In genomic region chr9:3028535-3028934, GRCh38 we compare ENCODE assay signal across 1 cellular context.
TF ChIP-seq lines count a peak whose summit lies in the region.

No MANE protein-coding gene starts in this region.

TF ChIP-seq in HEK293, 187 proteins besides CTCF, POLR2A, EP300 and RAD21 (continued from another document and continues in another):
- TF ChIP-seq ZNF501 (tag by site-specific recombination; IDR thresholded peaks at IDR 0.05), result no peak
- TF ChIP-seq YY1 (tag by site-specific recombination; IDR thresholded peaks at IDR 0.05), result 0 out of 2 replicates have a peak, but pooled peaks have one; percentile 41
- TF ChIP-seq, protein P1, sequence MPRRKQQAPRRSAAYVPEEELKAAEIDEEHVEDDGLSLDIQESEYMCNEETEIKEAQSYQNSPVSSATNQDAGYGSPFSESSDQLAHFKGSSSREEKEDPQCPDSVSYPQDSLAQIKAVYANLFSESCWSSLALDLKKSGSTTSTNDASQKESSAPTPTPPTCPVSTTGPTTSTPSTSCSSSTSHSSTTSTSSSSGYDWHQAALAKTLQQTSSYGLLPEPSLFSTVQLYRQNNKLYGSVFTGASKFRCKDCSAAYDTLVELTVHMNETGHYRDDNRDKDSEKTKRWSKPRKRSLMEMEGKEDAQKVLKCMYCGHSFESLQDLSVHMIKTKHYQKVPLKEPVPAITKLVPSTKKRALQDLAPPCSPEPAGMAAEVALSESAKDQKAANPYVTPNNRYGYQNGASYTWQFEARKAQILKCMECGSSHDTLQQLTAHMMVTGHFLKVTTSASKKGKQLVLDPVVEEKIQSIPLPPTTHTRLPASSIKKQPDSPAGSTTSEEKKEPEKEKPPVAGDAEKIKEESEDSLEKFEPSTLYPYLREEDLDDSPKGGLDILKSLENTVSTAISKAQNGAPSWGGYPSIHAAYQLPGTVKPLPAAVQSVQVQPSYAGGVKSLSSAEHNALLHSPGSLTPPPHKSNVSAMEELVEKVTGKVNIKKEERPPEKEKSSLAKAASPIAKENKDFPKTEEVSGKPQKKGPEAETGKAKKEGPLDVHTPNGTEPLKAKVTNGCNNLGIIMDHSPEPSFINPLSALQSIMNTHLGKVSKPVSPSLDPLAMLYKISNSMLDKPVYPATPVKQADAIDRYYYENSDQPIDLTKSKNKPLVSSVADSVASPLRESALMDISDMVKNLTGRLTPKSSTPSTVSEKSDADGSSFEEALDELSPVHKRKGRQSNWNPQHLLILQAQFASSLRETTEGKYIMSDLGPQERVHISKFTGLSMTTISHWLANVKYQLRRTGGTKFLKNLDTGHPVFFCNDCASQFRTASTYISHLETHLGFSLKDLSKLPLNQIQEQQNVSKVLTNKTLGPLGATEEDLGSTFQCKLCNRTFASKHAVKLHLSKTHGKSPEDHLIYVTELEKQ (tag by site-specific recombination; IDR thresholded peaks at IDR 0.05; ENCODE audit: borderline replicate concordance), result 0 out of 2 replicates have a peak, but pooled peaks have one; percentile 17
- TF ChIP-seq RBAK (tag by site-specific recombination; IDR thresholded peaks at IDR 0.05), result no peak
- peak; percentile 54; the same call in 1 of the 2 replicates for TF ChIP-seq ZNF660 (tag by site-specific recombination; IDR thresholded peaks at IDR 0.05)
- no peak for TF ChIP-seq ZSCAN16 (tag by site-specific recombination; IDR thresholded peaks at IDR 0.05)
- no peak for TF ChIP-seq ZBTB11 (tag by site-specific recombination; conservative IDR thresholded peaks at IDR 0.05; ENCODE audit: low read depth)
- TF ChIP-seq ZNF133 (tag by site-specific recombination; IDR thresholded peaks at IDR 0.05), result no peak
- no peak for TF ChIP-seq KLF17 (tag by site-specific recombination; IDR thresholded peaks at IDR 0.05)
- no peak for TF ChIP-seq KLF1 (tag by site-specific recombination; IDR thresholded peaks at IDR 0.05)
- TF ChIP-seq, protein P2, sequence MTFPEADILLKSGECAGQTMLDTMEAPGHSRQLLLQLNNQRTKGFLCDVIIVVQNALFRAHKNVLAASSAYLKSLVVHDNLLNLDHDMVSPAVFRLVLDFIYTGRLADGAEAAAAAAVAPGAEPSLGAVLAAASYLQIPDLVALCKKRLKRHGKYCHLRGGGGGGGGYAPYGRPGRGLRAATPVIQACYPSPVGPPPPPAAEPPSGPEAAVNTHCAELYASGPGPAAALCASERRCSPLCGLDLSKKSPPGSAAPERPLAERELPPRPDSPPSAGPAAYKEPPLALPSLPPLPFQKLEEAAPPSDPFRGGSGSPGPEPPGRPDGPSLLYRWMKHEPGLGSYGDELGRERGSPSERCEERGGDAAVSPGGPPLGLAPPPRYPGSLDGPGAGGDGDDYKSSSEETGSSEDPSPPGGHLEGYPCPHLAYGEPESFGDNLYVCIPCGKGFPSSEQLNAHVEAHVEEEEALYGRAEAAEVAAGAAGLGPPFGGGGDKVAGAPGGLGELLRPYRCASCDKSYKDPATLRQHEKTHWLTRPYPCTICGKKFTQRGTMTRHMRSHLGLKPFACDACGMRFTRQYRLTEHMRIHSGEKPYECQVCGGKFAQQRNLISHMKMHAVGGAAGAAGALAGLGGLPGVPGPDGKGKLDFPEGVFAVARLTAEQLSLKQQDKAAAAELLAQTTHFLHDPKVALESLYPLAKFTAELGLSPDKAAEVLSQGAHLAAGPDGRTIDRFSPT (tag by site-specific recombination; IDR thresholded peaks at IDR 0.05), result no peak
- TF ChIP-seq, protein P3, sequence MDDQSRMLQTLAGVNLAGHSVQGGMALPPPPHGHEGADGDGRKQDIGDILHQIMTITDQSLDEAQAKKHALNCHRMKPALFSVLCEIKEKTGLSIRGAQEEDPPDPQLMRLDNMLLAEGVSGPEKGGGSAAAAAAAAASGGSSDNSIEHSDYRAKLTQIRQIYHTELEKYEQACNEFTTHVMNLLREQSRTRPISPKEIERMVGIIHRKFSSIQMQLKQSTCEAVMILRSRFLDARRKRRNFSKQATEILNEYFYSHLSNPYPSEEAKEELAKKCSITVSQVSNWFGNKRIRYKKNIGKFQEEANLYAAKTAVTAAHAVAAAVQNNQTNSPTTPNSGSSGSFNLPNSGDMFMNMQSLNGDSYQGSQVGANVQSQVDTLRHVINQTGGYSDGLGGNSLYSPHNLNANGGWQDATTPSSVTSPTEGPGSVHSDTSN (CRISPR knock-in tag; IDR thresholded peaks at IDR 0.05), result no peak
- TF ChIP-seq PRDM2 (tag by site-specific recombination; IDR thresholded peaks at IDR 0.05; ENCODE audit: borderline replicate concordance), result no peak
- no peak for TF ChIP-seq ZNF391 (tag by site-specific recombination; IDR thresholded peaks at IDR 0.05; ENCODE audit: borderline replicate concordance, low read depth)
- TF ChIP-seq, protein P4, sequence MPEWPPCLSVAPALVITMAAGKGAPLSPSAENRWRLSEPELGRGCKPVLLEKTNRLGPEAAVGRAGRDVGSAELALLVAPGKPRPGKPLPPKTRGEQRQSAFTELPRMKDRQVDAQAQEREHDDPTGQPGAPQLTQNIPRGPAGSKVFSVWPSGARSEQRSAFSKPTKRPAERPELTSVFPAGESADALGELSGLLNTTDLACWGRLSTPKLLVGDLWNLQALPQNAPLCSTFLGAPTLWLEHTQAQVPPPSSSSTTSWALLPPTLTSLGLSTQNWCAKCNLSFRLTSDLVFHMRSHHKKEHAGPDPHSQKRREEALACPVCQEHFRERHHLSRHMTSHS (tag by site-specific recombination; IDR thresholded peaks at IDR 0.05), result no peak
- TF ChIP-seq KLF10 (tag by site-specific recombination; IDR thresholded peaks at IDR 0.05), result no peak
- peak; percentile 71 for TF ChIP-seq PRDM6 (tag by site-specific recombination; IDR thresholded peaks at IDR 0.05)
- TF ChIP-seq ZNF404 (tag by site-specific recombination; IDR thresholded peaks at IDR 0.05), result no peak
- no peak for TF ChIP-seq GFI1B (tag by site-specific recombination; IDR thresholded peaks at IDR 0.05)
- TF ChIP-seq KLF16 (tag by site-specific recombination; IDR thresholded peaks at IDR 0.05), result no peak
- TF ChIP-seq ZNF324 (tag by site-specific recombination; IDR thresholded peaks at IDR 0.05), result 0 out of 2 replicates have a peak, but pooled peaks have one; percentile 23
- no peak for TF ChIP-seq GLI4 (tag by site-specific recombination; IDR thresholded peaks at IDR 0.05)
- no peak for TF ChIP-seq ZNF76 (tag by site-specific recombination; IDR thresholded peaks at IDR 0.05; ENCODE audit: borderline replicate concordance, low read depth)
- TF ChIP-seq, protein P5, sequence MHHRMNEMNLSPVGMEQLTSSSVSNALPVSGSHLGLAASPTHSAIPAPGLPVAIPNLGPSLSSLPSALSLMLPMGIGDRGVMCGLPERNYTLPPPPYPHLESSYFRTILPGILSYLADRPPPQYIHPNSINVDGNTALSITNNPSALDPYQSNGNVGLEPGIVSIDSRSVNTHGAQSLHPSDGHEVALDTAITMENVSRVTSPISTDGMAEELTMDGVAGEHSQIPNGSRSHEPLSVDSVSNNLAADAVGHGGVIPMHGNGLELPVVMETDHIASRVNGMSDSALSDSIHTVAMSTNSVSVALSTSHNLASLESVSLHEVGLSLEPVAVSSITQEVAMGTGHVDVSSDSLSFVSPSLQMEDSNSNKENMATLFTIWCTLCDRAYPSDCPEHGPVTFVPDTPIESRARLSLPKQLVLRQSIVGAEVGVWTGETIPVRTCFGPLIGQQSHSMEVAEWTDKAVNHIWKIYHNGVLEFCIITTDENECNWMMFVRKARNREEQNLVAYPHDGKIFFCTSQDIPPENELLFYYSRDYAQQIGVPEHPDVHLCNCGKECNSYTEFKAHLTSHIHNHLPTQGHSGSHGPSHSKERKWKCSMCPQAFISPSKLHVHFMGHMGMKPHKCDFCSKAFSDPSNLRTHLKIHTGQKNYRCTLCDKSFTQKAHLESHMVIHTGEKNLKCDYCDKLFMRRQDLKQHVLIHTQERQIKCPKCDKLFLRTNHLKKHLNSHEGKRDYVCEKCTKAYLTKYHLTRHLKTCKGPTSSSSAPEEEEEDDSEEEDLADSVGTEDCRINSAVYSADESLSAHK (tag by site-specific recombination; IDR thresholded peaks at IDR 0.05), result peak; percentile 62
- peak; percentile 89 for TF ChIP-seq ZNF366 (tag by site-specific recombination; conservative IDR thresholded peaks at IDR 0.05)
- TF ChIP-seq, protein P6, sequence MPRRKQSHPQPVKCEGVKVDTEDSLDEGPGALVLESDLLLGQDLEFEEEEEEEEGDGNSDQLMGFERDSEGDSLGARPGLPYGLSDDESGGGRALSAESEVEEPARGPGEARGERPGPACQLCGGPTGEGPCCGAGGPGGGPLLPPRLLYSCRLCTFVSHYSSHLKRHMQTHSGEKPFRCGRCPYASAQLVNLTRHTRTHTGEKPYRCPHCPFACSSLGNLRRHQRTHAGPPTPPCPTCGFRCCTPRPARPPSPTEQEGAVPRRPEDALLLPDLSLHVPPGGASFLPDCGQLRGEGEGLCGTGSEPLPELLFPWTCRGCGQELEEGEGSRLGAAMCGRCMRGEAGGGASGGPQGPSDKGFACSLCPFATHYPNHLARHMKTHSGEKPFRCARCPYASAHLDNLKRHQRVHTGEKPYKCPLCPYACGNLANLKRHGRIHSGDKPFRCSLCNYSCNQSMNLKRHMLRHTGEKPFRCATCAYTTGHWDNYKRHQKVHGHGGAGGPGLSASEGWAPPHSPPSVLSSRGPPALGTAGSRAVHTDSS (tag by site-specific recombination; IDR thresholded peaks at IDR 0.05), result no peak
- TF ChIP-seq ZNF221 (tag by site-specific recombination; IDR thresholded peaks at IDR 0.05; ENCODE audit: borderline replicate concordance), result no peak
- TF ChIP-seq ZNF837 (tag by site-specific recombination; IDR thresholded peaks at IDR 0.05), result no peak
